In the genomic region with DNA sequence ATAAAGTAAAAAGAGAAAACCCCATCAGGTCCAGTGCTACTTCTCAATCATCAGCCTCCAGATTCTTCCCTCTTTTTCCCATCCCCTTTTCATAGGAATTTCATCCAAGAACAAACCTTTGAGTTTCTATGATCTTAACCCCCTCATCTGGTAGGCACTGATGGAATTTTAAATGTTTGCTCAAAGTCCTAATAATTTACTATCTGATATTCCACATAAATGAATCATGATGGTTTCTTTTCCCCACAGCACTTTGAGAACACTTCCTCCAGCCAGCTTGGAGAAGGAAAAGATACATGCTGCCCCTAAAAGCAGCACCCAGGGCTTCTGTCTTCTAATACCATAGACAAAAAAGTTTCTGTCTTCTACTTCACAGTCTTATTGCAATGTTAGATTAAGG, we compare ENCODE assay signal across 1 cellular context.
TF ChIP-seq lines count a peak whose summit lies in the region.

No MANE protein-coding gene starts in this region.

TF ChIP-seq in GM23338, 12 proteins besides CTCF, POLR2A, EP300 and RAD21 (continued from another document):
- no peak for TF ChIP-seq CREB1 (CRISPR knock-in tag; IDR thresholded peaks at IDR 0.05; ENCODE audit: low read depth)
- TF ChIP-seq, protein P1, sequence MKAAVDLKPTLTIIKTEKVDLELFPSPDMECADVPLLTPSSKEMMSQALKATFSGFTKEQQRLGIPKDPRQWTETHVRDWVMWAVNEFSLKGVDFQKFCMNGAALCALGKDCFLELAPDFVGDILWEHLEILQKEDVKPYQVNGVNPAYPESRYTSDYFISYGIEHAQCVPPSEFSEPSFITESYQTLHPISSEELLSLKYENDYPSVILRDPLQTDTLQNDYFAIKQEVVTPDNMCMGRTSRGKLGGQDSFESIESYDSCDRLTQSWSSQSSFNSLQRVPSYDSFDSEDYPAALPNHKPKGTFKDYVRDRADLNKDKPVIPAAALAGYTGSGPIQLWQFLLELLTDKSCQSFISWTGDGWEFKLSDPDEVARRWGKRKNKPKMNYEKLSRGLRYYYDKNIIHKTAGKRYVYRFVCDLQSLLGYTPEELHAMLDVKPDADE (IDR thresholded peaks at IDR 0.05), result no peak
- TF ChIP-seq JUNB (IDR thresholded peaks at IDR 0.05; ENCODE audit: unreplicated experiment), result no peak
- no peak for TF ChIP-seq ZNF462 (CRISPR knock-in tag; IDR thresholded peaks at IDR 0.05)
- no peak for TF ChIP-seq ZNF114 (CRISPR knock-in tag; IDR thresholded peaks at IDR 0.05)
- TF ChIP-seq EZH2phosphoT487 (IDR thresholded peaks at IDR 0.05; ENCODE audit: unreplicated experiment), result no peak
- TF ChIP-seq POLR2AphosphoS5 (IDR thresholded peaks at IDR 0.05; ENCODE audit: low read depth), result no peak
TF ChIP-seq in GM23338: peak in this region for 0.
